ENCODE assay signal across 9 cellular contexts in genomic region chr10:17512341-17513001, GRCh38. TPM values are rescaled to one million over a fixed set of nuclear protein-coding genes. Genes with fewer than 3 reads are reported as not detected.
DNase-seq lines count a peak whose midpoint lies in the region; ATAC-seq and TF ChIP-seq lines count a peak whose summit lies in the region.
"Had no signal": no experiment of that assay in that cellular context is flagged by ENCODE, and none has a peak within 500 bp of the region (broad histone marks: within the 10 kb centered on the region; RNA-seq: fewer than 3 reads in every experiment).

No MANE protein-coding gene starts in this region.

- H3K27me3 ChIP-seq in SJSA1 (replicated peaks) (no peaks in the 10 kb centered on the region), prostate gland (replicated peaks; ENCODE audit: insufficient read depth) (no peaks in the 10 kb centered on the region)

- H3K4me3 ChIP-seq in SJSA1 (no peak overlapping the region), prostate gland (no peak overlapping the region)

- WGBS in prostate gland, result 74% methylated on average over 5 of the region's 5 CpGs

- DNase-seq in GM04504 (ENCODE audit: low read depth) (peak; percentile 82), SJSA1 (ENCODE audit: low read depth in 1 of 2, low spot score in 2 of 2) (peak; percentile 92 to 94), fibroblast of the conjunctiva (ENCODE audit: low read depth) (peak; percentile 74), prostate gland (ENCODE audit: low spot score) (peak; percentile 10), cortex of kidney (lab: John Stamatoyannopoulos, UW) (no peak)
- DNase-seq: NCI-H187 treated with DMSO at 0.1 percent for 48 hours had no signal

- TF ChIP-seq POLR2A in prostate gland (IDR thresholded peaks at IDR 0.05), result no peak

- H3K27ac ChIP-seq in SJSA1, result peak overlapping the region; percentile 95
- no peak overlapping the region for H3K27ac ChIP-seq in prostate gland

- ATAC-seq in HG03196 (IDR thresholded peaks at IDR 0.05; ENCODE audit: unreplicated experiment) (no peak), HG02571 (IDR thresholded peaks at IDR 0.05; ENCODE audit: unreplicated experiment) (no peak), HG03521 (IDR thresholded peaks at IDR 0.05; ENCODE audit: unreplicated experiment) (no peak)

- no peak for TF ChIP-seq CTCF in prostate gland (IDR thresholded peaks at IDR 0.05)

- no peaks in the 10 kb centered on the region for H3K9me3 ChIP-seq in SJSA1 (replicated peaks)
- no peaks in the 10 kb centered on the region for H3K9me3 ChIP-seq in prostate gland

- no peaks in the 10 kb centered on the region for H3K36me3 ChIP-seq in SJSA1
- no peaks in the 10 kb centered on the region for H3K36me3 ChIP-seq in prostate gland

- intact Hi-C loops in prostate gland (cut with DNase I), result no loop called here

- H3K4me1 ChIP-seq in SJSA1 (replicated peaks), result peaks cover 39% of the 10 kb centered on the region
- H3K4me1 ChIP-seq in prostate gland (replicated peaks), result no peaks in the 10 kb centered on the region

RNA-seq across cellular contexts. Expression of gene ST8SIA6, which starts 58.1 kb away (rescaled TPM):
- total RNA-seq in SJSA1 (2014; rRNA removed; shearing (Covaris generic)), result 0.39 TPM in 1 of 2 replicates, not detected in the other
- 1 to 10 TPM; 1.1 to 5.6 TPM for total RNA-seq in prostate gland
